ENCODE assay signal across 19 cellular contexts in genomic region chr7:132412435-132412834, GRCh38.
"Had no signal": no experiment of that assay in that cellular context is flagged by ENCODE, and none has a peak within 500 bp of the region (broad histone marks: within the 10 kb centered on the region; RNA-seq: fewer than 3 reads in every experiment).

No MANE protein-coding gene starts in this region.

- DNase-seq: activated CD4-positive, alpha-beta T cell treated with anti-CD3 and anti-CD28 coated beads for 4 hours; activated CD4-positive, alpha-beta T cell treated with anti-CD3 and anti-CD28 coated beads, Interleukin-2, amount 50 U/mL, for 48 hours; activated effector memory CD4-positive, alpha-beta T cell treated with Interleukin-2 at 50 U/mL for 16 hours; activated naive CD4-positive, alpha-beta T cell treated with anti-CD3 and anti-CD28 coated beads for 36 hours; activated T-cell treated with anti-CD3 and anti-CD28 coated beads, Interleukin-2, amount 50 U/mL, for 72 hours; cortex of kidney; endodermal cell; head of caudate nucleus; hypothalamus; left ventricle myocardium superior; mammary epithelial cell; natural killer cell; right cardiac atrium; stimulated activated CD4-positive, alpha-beta T cell treated with anti-CD3 and anti-CD28 coated beads, Interleukin-4, amount 100 ng/mL, for 4 hours; stimulated activated naive CD8-positive, alpha-beta T cell treated with anti-CD3 and anti-CD28 coated beads, Interleukin-15, Interleukin-2, amounts not matched to agents 100 U/mL and 50 U/mL, for 24 hours; upper lobe of right lung had no signal

- H3K27ac Mint-ChIP-seq: activated naive CD4-positive, alpha-beta T cell treated with anti-CD3 and anti-CD28 coated beads for 36 hours; activated T-cell treated with anti-CD3 and anti-CD28 coated beads, Interleukin-2, amount 50 U/mL, for 72 hours; endodermal cell; mesothelial cell of epicardium; WTC11 had no signal

- ATAC-seq: activated T-cell treated with anti-CD3 and anti-CD28 coated beads, Interleukin-2, amount 50 U/mL, for 72 hours; gastroesophageal sphincter; left ventricle myocardium superior; natural killer cell; right cardiac atrium; stimulated activated naive CD8-positive, alpha-beta T cell treated with anti-CD3 and anti-CD28 coated beads, Interleukin-15, Interleukin-2, amounts not matched to agents 100 U/mL and 50 U/mL, for 24 hours; upper lobe of right lung; WTC11 had no signal

- H3K9me3 Mint-ChIP-seq: activated naive CD4-positive, alpha-beta T cell treated with anti-CD3 and anti-CD28 coated beads for 36 hours; activated T-cell treated with anti-CD3 and anti-CD28 coated beads, Interleukin-2, amount 50 U/mL, for 72 hours; endodermal cell; mesothelial cell of epicardium; natural killer cell; WTC11 had no signal

- H3K36me3 Mint-ChIP-seq: mesothelial cell of epicardium, natural killer cell, WTC11 had no signal

- H3K4me3 Mint-ChIP-seq: activated naive CD4-positive, alpha-beta T cell treated with anti-CD3 and anti-CD28 coated beads for 36 hours; activated T-cell treated with anti-CD3 and anti-CD28 coated beads, Interleukin-2, amount 50 U/mL, for 72 hours; endodermal cell; mesothelial cell of epicardium; natural killer cell; WTC11 had no signal
